Comparison of ENCODE assay signal across 9 cellular contexts in the genomic region with DNA sequence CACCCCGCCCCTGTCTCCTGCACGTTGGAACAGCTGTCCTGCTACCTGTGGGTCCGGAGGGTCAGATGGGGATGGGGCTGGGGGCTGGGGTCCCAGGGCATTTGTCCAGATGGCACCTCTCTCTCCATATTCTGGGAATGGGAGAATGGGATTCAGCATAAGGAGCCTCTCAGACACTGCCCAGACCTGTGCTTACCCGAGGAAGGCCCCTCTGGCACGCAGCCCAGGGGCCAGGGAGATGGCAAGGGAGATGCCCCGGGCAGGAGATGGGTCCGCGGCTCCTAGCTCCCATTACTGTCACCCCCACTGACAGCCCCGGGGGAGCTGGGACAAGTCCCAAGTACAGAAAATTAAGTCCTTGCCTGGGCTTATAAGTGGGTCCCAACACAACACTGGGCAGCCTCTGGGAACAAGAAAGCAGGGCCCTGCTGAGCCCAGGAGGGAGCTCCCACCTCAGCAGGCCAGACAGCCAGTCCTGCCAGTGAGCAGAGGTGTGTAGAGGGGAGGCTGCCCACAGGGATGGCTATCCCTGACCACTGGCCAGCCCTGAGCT. TPM values are rescaled to one million over a fixed set of nuclear protein-coding genes. Genes with fewer than 3 reads are reported as not detected.
DNase-seq lines count a peak whose midpoint lies in the region; ATAC-seq and TF ChIP-seq lines count a peak whose summit lies in the region.
"Had no signal": no experiment of that assay in that cellular context is flagged by ENCODE, and none has a peak within 500 bp of the region (broad histone marks: within the 10 kb centered on the region; RNA-seq: fewer than 3 reads in every experiment).

No MANE protein-coding gene starts in this region.

- H3K36me3 Mint-ChIP-seq in nephron (ENCODE audit: low read depth), result no peaks in the 10 kb centered on the region

- H3K27me3 ChIP-seq in MG63, result no peaks in the 10 kb centered on the region

- peaks cover 48% of the 10 kb centered on the region for H3K36me3 ChIP-seq in MG63

- intact Hi-C loops in left colon (cut with DNase I, micrococcal nuclease), result no loop called here

- ATAC-seq in left colon, result no peak

- H3K4me3 ChIP-seq in AG10803 (ENCODE audit: low read length) (peak overlapping the region; percentile 99), MG63 (peak overlapping the region; percentile 74), coronary artery (peak overlapping the region; percentile 95)

- no peaks in the 10 kb centered on the region for H3K9me3 ChIP-seq in MG63

- H3K9me3 Mint-ChIP-seq in nephron, result no peaks in the 10 kb centered on the region

- DNase-seq in AG10803 (ENCODE audit: low read depth), result no peak
- peak; percentile 81 for DNase-seq in MG63
- DNase-seq in coronary artery (ENCODE audit: low spot score), result no peak
- no peak for DNase-seq in left colon
- no peak for DNase-seq in T1000 (lab: John Stamatoyannopoulos, UW)
- no peak for DNase-seq in NCI-H526 (lab: John Stamatoyannopoulos, UW)
- DNase-seq in NCI-H2107 (lab: John Stamatoyannopoulos, UW), result no peak
- DNase-seq: GF-D8 had no signal

- peak overlapping the region; percentile 92 to 98 (median 95) for H3K27ac Mint-ChIP-seq in nephron

- TF ChIP-seq CTCF in AG10803 (conservative IDR thresholded peaks at IDR 0.05; ENCODE audit: low read length) (no peak), coronary artery (IDR thresholded peaks at IDR 0.05) (no peak), nephron (IDR thresholded peaks at IDR 0.05; ENCODE audit: unreplicated experiment in 3 of 3) (no peak)

- H3K4me1 Mint-ChIP-seq in nephron, result peaks cover 47% of the 10 kb centered on the region

- peak overlapping the region; percentile 89 to 94 (median 90) for H3K4me3 Mint-ChIP-seq in nephron

- H3K27me3 Mint-ChIP-seq in nephron (ENCODE audit: low read depth), result peaks cover 7% of the 10 kb centered on the region

- H3K27ac ChIP-seq in coronary artery, result peak overlapping the region; percentile 93 to 98

RNA-seq across cellular contexts. Expression of a gene that starts 1.8 kb away (rescaled TPM):
- 55.7 and 68.7 TPM in 2 replicates for total RNA-seq in MG63 (2014; rRNA removed; shearing (Covaris generic); ENCODE audit: low replicate concordance)
- total RNA-seq in left colon, result 1 to 10 TPM; 2.2 to 4.8 TPM

RNA-seq across cellular contexts. Expression of a gene that starts 22.3 kb away (rescaled TPM):
- 84.1 and 105 TPM in 2 replicates for total RNA-seq in MG63 (2014; rRNA removed; shearing (Covaris generic); ENCODE audit: low replicate concordance)
- total RNA-seq in left colon, result 10 to 100 TPM; 26.9 to 31.8 TPM

RNA-seq across cellular contexts. Expression of a gene that starts 43.0 kb away (rescaled TPM):
- 7.5 and 9.2 TPM in 2 replicates for total RNA-seq in MG63 (2014; rRNA removed; shearing (Covaris generic); ENCODE audit: low replicate concordance)
- 10 to 100 TPM; 43.9 to 48.0 TPM for total RNA-seq in left colon

RNA-seq across cellular contexts. Expression of a gene that starts 52.2 kb away (rescaled TPM):
- total RNA-seq in MG63 (2014; rRNA removed; shearing (Covaris generic); ENCODE audit: low replicate concordance), result 125 and 127 TPM in 2 replicates
- total RNA-seq in left colon, result 10 to 100 TPM; 43.6 to 56.7 TPM

RNA-seq across cellular contexts. Expression of a gene that starts 57.6 kb away (rescaled TPM):
- 0.22 and 2.1 TPM in 2 replicates for total RNA-seq in MG63 (2014; rRNA removed; shearing (Covaris generic); ENCODE audit: low replicate concordance)
- total RNA-seq in left colon, result 1 to 10 TPM; 1.6 to 3.6 TPM
